Comparison of ENCODE assay signal across 17 cellular contexts in genomic region chr2:85001595-85001994, GRCh38. TPM values are rescaled to one million over a fixed set of nuclear protein-coding genes. Genes with fewer than 3 reads are reported as not detected.
A peak's percentile ranks its signal among the peaks of the same experiment; 100 is the strongest.
DNase-seq lines count a peak whose midpoint lies in the region; ATAC-seq lines count a peak whose summit lies in the region.
"Had no signal": no experiment of that assay in that cellular context is flagged by ENCODE, and none has a peak within 500 bp of the region (broad histone marks: within the 10 kb centered on the region; RNA-seq: fewer than 3 reads in every experiment).

No MANE protein-coding gene starts in this region.

- peak overlapping the region; percentile 95 for H3K27ac Mint-ChIP-seq in activated naive CD4-positive, alpha-beta T cell treated with anti-CD3 and anti-CD28 coated beads, Interleukin-2, amount 50 U/mL, for 24 hours
- H3K27ac Mint-ChIP-seq in activated naive CD8-positive, alpha-beta T cell treated with anti-CD3 and anti-CD28 coated beads for 36 hours = peak overlapping the region; percentile 89
- peak overlapping the region in 8 of 9 donors; percentile 17 to 85 (median 56) for H3K27ac Mint-ChIP-seq in naive thymus-derived CD4-positive, alpha-beta T cell
- H3K27ac Mint-ChIP-seq: progenitor cell of endocrine pancreas had no signal

- peak overlapping the region; percentile 27 for H3K27ac ChIP-seq in naive thymus-derived CD4-positive, alpha-beta T cell (ENCODE audit: low read depth, low read length)
- H3K27ac ChIP-seq: skin epidermis had no signal

- CTCF ChIA-PET in naive thymus-derived CD4-positive, alpha-beta T cell (lab: Charles Lee) = interaction anchor here (1.4 kb wide), 1 partner anchor 76 kb away, joined by 4 read pairs; no protein-coding TSS in a partner anchor

- ATAC-seq in naive thymus-derived CD4-positive, alpha-beta T cell = peak; percentile 29
- no peak for ATAC-seq in HG03439 (IDR thresholded peaks at IDR 0.05; ENCODE audit: unreplicated experiment)

- intact Hi-C loops in naive thymus-derived CD4-positive, alpha-beta T cell (cut with micrococcal nuclease) = no loop called here

- H3K4me1 ChIP-seq in naive thymus-derived CD4-positive, alpha-beta T cell (ENCODE audit: control insufficient read depth in 2 of 2, insufficient read depth in 2 of 2, low read length in 2 of 2) = peaks cover 6 to 16% of the 10 kb centered on the region in 2 donors

- H3K27me3 ChIP-seq in naive thymus-derived CD4-positive, alpha-beta T cell (ENCODE audit: control insufficient read depth in 2 of 2, insufficient read depth in 2 of 2, low read length in 2 of 2) = no peaks in the 10 kb centered on the region
- H3K27me3 ChIP-seq: MG63 had no signal

- DNase-seq in activated naive CD4-positive, alpha-beta T cell (lab: John Stamatoyannopoulos, UW) = no peak
- DNase-seq in HT-29 (ENCODE audit: low spot score) (peak; percentile 13), epidermal melanocyte (ENCODE audit: insufficient read length, low spot score) (no peak), SHP77 (lab: John Stamatoyannopoulos, UW) (no peak)
- DNase-seq in activated naive CD8-positive, alpha-beta T cell treated with anti-CD3 and anti-CD28 coated beads for 36 hours = no peak
- DNase-seq in naive thymus-derived CD4-positive, alpha-beta T cell = no peak
- DNase-seq: activated CD4-positive, alpha-beta T cell treated with anti-CD3 and anti-CD28 coated beads for 48 hours; cortex of kidney; GDM1; MG63; NCI-H1694; NCI-H446; T-helper 9 cell had no signal

- H3K4me3 ChIP-seq in naive thymus-derived CD4-positive, alpha-beta T cell (ENCODE audit: low read length) = no peak overlapping the region
- H3K4me3 ChIP-seq: MG63, skin epidermis had no signal

- no peaks in the 10 kb centered on the region for H3K27me3 Mint-ChIP-seq in activated naive CD4-positive, alpha-beta T cell treated with anti-CD3 and anti-CD28 coated beads, Interleukin-2, amount 50 U/mL, for 24 hours
- H3K27me3 Mint-ChIP-seq in activated naive CD8-positive, alpha-beta T cell treated with anti-CD3 and anti-CD28 coated beads for 36 hours = no peaks in the 10 kb centered on the region
- no peaks in the 10 kb centered on the region for H3K27me3 Mint-ChIP-seq in naive thymus-derived CD4-positive, alpha-beta T cell
- H3K27me3 Mint-ChIP-seq: progenitor cell of endocrine pancreas had no signal

- no peaks in the 10 kb centered on the region for H3K36me3 ChIP-seq in naive thymus-derived CD4-positive, alpha-beta T cell (ENCODE audit: control insufficient read depth in 2 of 3, insufficient read depth in 3 of 3, low read length in 3 of 3)

- H3K36me3 Mint-ChIP-seq in activated naive CD4-positive, alpha-beta T cell treated with anti-CD3 and anti-CD28 coated beads, Interleukin-2, amount 50 U/mL, for 24 hours = peaks cover 24% of the 10 kb centered on the region
- H3K36me3 Mint-ChIP-seq in activated naive CD8-positive, alpha-beta T cell treated with anti-CD3 and anti-CD28 coated beads for 36 hours = peaks cover 59% of the 10 kb centered on the region
- H3K36me3 Mint-ChIP-seq in naive thymus-derived CD4-positive, alpha-beta T cell = peaks cover 0 to 13% (median 12%) of the 10 kb centered on the region in 5 donors

- H3K9me3 ChIP-seq in naive thymus-derived CD4-positive, alpha-beta T cell (ENCODE audit: control insufficient read depth in 2 of 3, low read length in 3 of 3) = no peaks in the 10 kb centered on the region
- H3K9me3 ChIP-seq: MG63 had no signal

- peak overlapping the region; percentile 71 for H3K4me3 Mint-ChIP-seq in activated naive CD4-positive, alpha-beta T cell treated with anti-CD3 and anti-CD28 coated beads, Interleukin-2, amount 50 U/mL, for 24 hours
- no peak overlapping the region for H3K4me3 Mint-ChIP-seq in activated naive CD8-positive, alpha-beta T cell treated with anti-CD3 and anti-CD28 coated beads for 36 hours
- H3K4me3 Mint-ChIP-seq in naive thymus-derived CD4-positive, alpha-beta T cell = peak overlapping the region in 2 of 10 donors; percentile 27 to 36

- H3K9me3 Mint-ChIP-seq in activated naive CD4-positive, alpha-beta T cell treated with anti-CD3 and anti-CD28 coated beads, Interleukin-2, amount 50 U/mL, for 24 hours = no peaks in the 10 kb centered on the region
- peaks cover 9% of the 10 kb centered on the region for H3K9me3 Mint-ChIP-seq in activated naive CD8-positive, alpha-beta T cell treated with anti-CD3 and anti-CD28 coated beads for 36 hours
- no peaks in the 10 kb centered on the region for H3K9me3 Mint-ChIP-seq in naive thymus-derived CD4-positive, alpha-beta T cell

- H3K4me1 Mint-ChIP-seq in activated naive CD4-positive, alpha-beta T cell treated with anti-CD3 and anti-CD28 coated beads, Interleukin-2, amount 50 U/mL, for 24 hours = peaks cover 74% of the 10 kb centered on the region
- H3K4me1 Mint-ChIP-seq in activated naive CD8-positive, alpha-beta T cell treated with anti-CD3 and anti-CD28 coated beads for 36 hours = peaks cover 60% of the 10 kb centered on the region
- peaks cover 19 to 74% (median 63%) of the 10 kb centered on the region in 7 donors for H3K4me1 Mint-ChIP-seq in naive thymus-derived CD4-positive, alpha-beta T cell

- POLR2A ChIA-PET in naive thymus-derived CD4-positive, alpha-beta T cell (lab: Charles Lee) = interaction anchor here (0.5 to 0.6 kb wide), 2 partner anchors 47 to 54 kb away, joined by 3 read pairs; no protein-coding TSS in a partner anchor

RNA-seq across cellular contexts. Expression of gene KCMF1, which starts 30.6 kb away (rescaled TPM):
- 39.2 and 47.6 TPM in 2 replicates for total RNA-seq in HT-29 (2014; rRNA removed; shearing (Covaris generic))
- 100 to 1,000 TPM; 101 to 111 TPM for total RNA-seq in activated naive CD8-positive, alpha-beta T cell treated with anti-CD3 and anti-CD28 coated beads for 36 hours
- total RNA-seq in naive thymus-derived CD4-positive, alpha-beta T cell = 10 to 100 TPM; 57.7 to 81.3 (median 60.8) TPM
- 10 to 100 TPM; 15.6 to 20.2 TPM for polyA plus RNA-seq in naive thymus-derived CD4-positive, alpha-beta T cell
